ENCODE assay signal across 12 cellular contexts in the genomic region with DNA sequence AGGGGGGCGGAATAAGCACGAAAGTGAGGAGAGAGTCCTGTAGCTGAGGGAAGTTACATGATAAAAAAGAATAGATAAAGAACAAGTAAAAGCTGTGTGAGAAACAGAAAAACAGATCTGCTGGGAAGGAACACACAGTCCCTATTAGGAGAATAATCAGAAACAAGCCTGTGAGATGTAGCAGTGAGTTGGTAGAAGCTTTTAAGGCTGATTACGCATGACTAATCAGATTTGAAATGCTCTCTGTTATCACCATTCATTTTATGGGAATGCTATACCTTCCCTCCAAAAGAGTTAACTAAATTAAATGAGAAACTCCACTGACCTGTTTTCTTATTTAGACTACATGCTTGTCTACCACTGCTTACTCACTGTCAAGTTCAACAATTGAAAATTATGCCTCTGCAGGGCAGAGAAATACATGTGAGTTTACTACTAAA. TPM values are rescaled to one million over a fixed set of nuclear protein-coding genes. Genes with fewer than 3 reads are reported as not detected.
DNase-seq lines count a peak whose midpoint lies in the region; ATAC-seq, FAIRE-seq and TF ChIP-seq lines count a peak whose summit lies in the region.
"Had no signal": no experiment of that assay in that cellular context is flagged by ENCODE, and none has a peak within 500 bp of the region (broad histone marks: within the 10 kb centered on the region; RNA-seq: fewer than 3 reads in every experiment).

No MANE protein-coding gene starts in this region.

- no peak overlapping the region for H3K4me3 ChIP-seq in pancreas
- H3K4me3 ChIP-seq: lung, thyroid gland had no signal

- TF ChIP-seq CTCF in pancreas (IDR thresholded peaks at IDR 0.05): no peak

- FAIRE-seq in pancreas (lab: Jason Lieb, UNC) (no peak), urothelium cell line (lab: Jason Lieb, UNC) (no peak)
- FAIRE-seq: HepG2 had no signal

- no peak overlapping the region for H3K27ac ChIP-seq in pancreas
- H3K27ac ChIP-seq: thyroid gland had no signal

- 75 to 81% methylated on average over 3 of the region's 3 CpGs for WGBS in pancreas, 2 donors

- no peaks in the 10 kb centered on the region for H3K9me3 ChIP-seq in pancreas
- H3K9me3 ChIP-seq: thyroid gland had no signal

- peak; percentile 69 for ATAC-seq in SK-N-SH treated with all-trans-retinoic acid at 6 μM for 48 hours
- ATAC-seq in pancreas: peak in 3 of 4 donors; percentile 13 to 41 (median 40)
- no peak for ATAC-seq in GM18519 (IDR thresholded peaks at IDR 0.05; ENCODE audit: low FRiP score, unreplicated experiment)
- ATAC-seq in GM19455 (IDR thresholded peaks at IDR 0.05; ENCODE audit: unreplicated experiment): no peak
- ATAC-seq: HepG2, T-cell had no signal

- intact Hi-C loops in pancreas (cut with DNase I): no loop called here

- H3K4me1 ChIP-seq in pancreas: peaks cover 8 to 34% (median 33%) of the 10 kb centered on the region in 3 donors

- DNase-seq in ELR (ENCODE audit: low read depth) (peak; percentile 78), fibroblast of peridontal ligament (ENCODE audit: extremely low read depth) (peak; percentile 47), pancreas (no peak), urothelium cell line (ENCODE audit: low spot score) (no peak), cortex of kidney (lab: John Stamatoyannopoulos, UW) (no peak)
- DNase-seq: T-cell, thyroid gland had no signal

- H3K36me3 ChIP-seq in pancreas: no peaks in the 10 kb centered on the region
- H3K36me3 ChIP-seq: thyroid gland had no signal

- H3K27me3 ChIP-seq in pancreas: no peaks in the 10 kb centered on the region
- H3K27me3 ChIP-seq: thyroid gland had no signal

TF ChIP-seq in SK-N-SH treated with all-trans-retinoic acid at 6 μM for 48 hours, 23 proteins besides CTCF, POLR2A, EP300 and RAD21:
- TF ChIP-seq BACH2 (CRISPR knock-in tag; IDR thresholded peaks at IDR 0.05; ENCODE audit: borderline replicate concordance) (no peak), TCF4 (CRISPR knock-in tag; IDR thresholded peaks at IDR 0.05; ENCODE audit: borderline replicate concordance) (peak; percentile 66; the same call in 1 of the 2 replicates), ARNTL (CRISPR knock-in tag; IDR thresholded peaks at IDR 0.05; ENCODE audit: borderline replicate concordance, low read depth) (no peak), ZFP30 (CRISPR knock-in tag; IDR thresholded peaks at IDR 0.05) (no peak), ISL1 (CRISPR knock-in tag; IDR thresholded peaks at IDR 0.05) (peak; percentile 93), OSR1 (CRISPR knock-in tag; IDR thresholded peaks at IDR 0.05) (no peak), PPARA (CRISPR knock-in tag; IDR thresholded peaks at IDR 0.05; ENCODE audit: borderline replicate concordance) (no peak), RARB (CRISPR knock-in tag; IDR thresholded peaks at IDR 0.05) (no peak), CSDC2 (CRISPR knock-in tag; IDR thresholded peaks at IDR 0.05) (no peak), ZFP3 (CRISPR knock-in tag; IDR thresholded peaks at IDR 0.05) (no peak), ZNF565 (CRISPR knock-in tag; conservative IDR thresholded peaks at IDR 0.05; ENCODE audit: low read depth) (no peak), TOX (CRISPR knock-in tag; IDR thresholded peaks at IDR 0.05; ENCODE audit: borderline replicate concordance) (no peak), ZNF70 (CRISPR knock-in tag; IDR thresholded peaks at IDR 0.05) (no peak), GLIS3 (CRISPR knock-in tag; IDR thresholded peaks at IDR 0.05) (no peak), ESRRG (CRISPR knock-in tag; IDR thresholded peaks at IDR 0.05) (no peak), ZNF8 (CRISPR knock-in tag; IDR thresholded peaks at IDR 0.05) (no peak), ZC3H10 (CRISPR knock-in tag; IDR thresholded peaks at IDR 0.05) (0 out of 2 replicates have a peak, but pooled peaks have one; percentile 45)
- TF ChIP-seq, protein P1, sequence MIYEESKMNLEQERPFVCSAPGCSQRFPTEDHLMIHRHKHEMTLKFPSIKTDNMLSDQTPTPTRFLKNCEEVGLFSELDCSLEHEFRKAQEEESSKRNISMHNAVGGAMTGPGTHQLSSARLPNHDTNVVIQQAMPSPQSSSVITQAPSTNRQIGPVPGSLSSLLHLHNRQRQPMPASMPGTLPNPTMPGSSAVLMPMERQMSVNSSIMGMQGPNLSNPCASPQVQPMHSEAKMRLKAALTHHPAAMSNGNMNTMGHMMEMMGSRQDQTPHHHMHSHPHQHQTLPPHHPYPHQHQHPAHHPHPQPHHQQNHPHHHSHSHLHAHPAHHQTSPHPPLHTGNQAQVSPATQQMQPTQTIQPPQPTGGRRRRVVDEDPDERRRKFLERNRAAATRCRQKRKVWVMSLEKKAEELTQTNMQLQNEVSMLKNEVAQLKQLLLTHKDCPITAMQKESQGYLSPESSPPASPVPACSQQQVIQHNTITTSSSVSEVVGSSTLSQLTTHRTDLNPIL (CRISPR knock-in tag; IDR thresholded peaks at IDR 0.05; ENCODE audit: low read depth): no peak
- TF ChIP-seq, protein P2, sequence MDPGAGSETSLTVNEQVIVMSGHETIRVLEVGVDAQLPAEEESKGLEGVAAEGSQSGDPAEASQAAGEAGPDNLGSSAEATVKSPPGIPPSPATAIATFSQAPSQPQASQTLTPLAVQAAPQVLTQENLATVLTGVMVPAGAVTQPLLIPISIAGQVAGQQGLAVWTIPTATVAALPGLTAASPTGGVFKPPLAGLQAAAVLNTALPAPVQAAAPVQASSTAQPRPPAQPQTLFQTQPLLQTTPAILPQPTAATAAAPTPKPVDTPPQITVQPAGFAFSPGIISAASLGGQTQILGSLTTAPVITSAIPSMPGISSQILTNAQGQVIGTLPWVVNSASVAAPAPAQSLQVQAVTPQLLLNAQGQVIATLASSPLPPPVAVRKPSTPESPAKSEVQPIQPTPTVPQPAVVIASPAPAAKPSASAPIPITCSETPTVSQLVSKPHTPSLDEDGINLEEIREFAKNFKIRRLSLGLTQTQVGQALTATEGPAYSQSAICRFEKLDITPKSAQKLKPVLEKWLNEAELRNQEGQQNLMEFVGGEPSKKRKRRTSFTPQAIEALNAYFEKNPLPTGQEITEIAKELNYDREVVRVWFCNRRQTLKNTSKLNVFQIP (CRISPR knock-in tag; IDR thresholded peaks at IDR 0.05; ENCODE audit: borderline replicate concordance, low read depth): no peak
- TF ChIP-seq, protein P3, sequence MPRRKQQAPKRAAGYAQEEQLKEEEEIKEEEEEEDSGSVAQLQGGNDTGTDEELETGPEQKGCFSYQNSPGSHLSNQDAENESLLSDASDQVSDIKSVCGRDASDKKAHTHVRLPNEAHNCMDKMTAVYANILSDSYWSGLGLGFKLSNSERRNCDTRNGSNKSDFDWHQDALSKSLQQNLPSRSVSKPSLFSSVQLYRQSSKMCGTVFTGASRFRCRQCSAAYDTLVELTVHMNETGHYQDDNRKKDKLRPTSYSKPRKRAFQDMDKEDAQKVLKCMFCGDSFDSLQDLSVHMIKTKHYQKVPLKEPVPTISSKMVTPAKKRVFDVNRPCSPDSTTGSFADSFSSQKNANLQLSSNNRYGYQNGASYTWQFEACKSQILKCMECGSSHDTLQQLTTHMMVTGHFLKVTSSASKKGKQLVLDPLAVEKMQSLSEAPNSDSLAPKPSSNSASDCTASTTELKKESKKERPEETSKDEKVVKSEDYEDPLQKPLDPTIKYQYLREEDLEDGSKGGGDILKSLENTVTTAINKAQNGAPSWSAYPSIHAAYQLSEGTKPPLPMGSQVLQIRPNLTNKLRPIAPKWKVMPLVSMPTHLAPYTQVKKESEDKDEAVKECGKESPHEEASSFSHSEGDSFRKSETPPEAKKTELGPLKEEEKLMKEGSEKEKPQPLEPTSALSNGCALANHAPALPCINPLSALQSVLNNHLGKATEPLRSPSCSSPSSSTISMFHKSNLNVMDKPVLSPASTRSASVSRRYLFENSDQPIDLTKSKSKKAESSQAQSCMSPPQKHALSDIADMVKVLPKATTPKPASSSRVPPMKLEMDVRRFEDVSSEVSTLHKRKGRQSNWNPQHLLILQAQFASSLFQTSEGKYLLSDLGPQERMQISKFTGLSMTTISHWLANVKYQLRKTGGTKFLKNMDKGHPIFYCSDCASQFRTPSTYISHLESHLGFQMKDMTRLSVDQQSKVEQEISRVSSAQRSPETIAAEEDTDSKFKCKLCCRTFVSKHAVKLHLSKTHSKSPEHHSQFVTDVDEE (CRISPR knock-in tag; IDR thresholded peaks at IDR 0.05): peak; percentile 74; the same call in 1 of the 2 replicates
- TF ChIP-seq, protein P4, sequence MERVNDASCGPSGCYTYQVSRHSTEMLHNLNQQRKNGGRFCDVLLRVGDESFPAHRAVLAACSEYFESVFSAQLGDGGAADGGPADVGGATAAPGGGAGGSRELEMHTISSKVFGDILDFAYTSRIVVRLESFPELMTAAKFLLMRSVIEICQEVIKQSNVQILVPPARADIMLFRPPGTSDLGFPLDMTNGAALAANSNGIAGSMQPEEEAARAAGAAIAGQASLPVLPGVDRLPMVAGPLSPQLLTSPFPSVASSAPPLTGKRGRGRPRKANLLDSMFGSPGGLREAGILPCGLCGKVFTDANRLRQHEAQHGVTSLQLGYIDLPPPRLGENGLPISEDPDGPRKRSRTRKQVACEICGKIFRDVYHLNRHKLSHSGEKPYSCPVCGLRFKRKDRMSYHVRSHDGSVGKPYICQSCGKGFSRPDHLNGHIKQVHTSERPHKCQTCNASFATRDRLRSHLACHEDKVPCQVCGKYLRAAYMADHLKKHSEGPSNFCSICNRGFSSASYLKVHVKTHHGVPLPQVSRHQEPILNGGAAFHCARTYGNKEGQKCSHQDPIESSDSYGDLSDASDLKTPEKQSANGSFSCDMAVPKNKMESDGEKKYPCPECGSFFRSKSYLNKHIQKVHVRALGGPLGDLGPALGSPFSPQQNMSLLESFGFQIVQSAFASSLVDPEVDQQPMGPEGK (CRISPR knock-in tag; IDR thresholded peaks at IDR 0.05; ENCODE audit: borderline replicate concordance): no peak
- TF ChIP-seq, protein P5, sequence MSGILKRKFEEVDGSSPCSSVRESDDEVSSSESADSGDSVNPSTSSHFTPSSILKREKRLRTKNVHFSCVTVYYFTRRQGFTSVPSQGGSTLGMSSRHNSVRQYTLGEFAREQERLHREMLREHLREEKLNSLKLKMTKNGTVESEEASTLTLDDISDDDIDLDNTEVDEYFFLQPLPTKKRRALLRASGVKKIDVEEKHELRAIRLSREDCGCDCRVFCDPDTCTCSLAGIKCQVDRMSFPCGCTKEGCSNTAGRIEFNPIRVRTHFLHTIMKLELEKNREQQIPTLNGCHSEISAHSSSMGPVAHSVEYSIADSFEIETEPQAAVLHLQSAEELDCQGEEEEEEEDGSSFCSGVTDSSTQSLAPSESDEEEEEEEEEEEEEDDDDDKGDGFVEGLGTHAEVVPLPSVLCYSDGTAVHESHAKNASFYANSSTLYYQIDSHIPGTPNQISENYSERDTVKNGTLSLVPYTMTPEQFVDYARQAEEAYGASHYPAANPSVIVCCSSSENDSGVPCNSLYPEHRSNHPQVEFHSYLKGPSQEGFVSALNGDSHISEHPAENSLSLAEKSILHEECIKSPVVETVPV (CRISPR knock-in tag; IDR thresholded peaks at IDR 0.05): no peak

RNA-seq across cellular contexts. Expression of a gene that starts 15.8 kb away (rescaled TPM):
- 10 to 100 TPM; 16.1 to 24.0 (median 19.0) TPM for total RNA-seq in pancreas
- polyA plus RNA-seq in pancreas: 10 to 100 TPM; 14.1 to 26.2 TPM

RNA-seq across cellular contexts. Expression of a gene that starts 56.3 kb away (rescaled TPM):
- 10 to 100 TPM in 2 of 6 donors, 1 to 10 TPM in 4; 3.8 to 19.2 (median 6.1) TPM for total RNA-seq in pancreas
- polyA plus RNA-seq in pancreas: 10 to 100 TPM; 10.3 to 14.0 TPM

Comparison
In these comparisons a context has a peak if more than half of its experiments do, and no peak if none do; other contexts are left out.
1. DNase-seq: peak in ELR (single experiment) and fibroblast of peridontal ligament (single experiment); none in pancreas (0 of 6), urothelium cell line (single experiment) and cortex of kidney (single experiment).
2. ATAC-seq: peak in SK-N-SH treated with all-trans-retinoic acid at 6 μM for 48 hours (single experiment) and pancreas (3 of 4); none in GM18519 (single experiment) and GM19455 (single experiment).